ENCODE assay signal across 15 cellular contexts in the genomic region with DNA sequence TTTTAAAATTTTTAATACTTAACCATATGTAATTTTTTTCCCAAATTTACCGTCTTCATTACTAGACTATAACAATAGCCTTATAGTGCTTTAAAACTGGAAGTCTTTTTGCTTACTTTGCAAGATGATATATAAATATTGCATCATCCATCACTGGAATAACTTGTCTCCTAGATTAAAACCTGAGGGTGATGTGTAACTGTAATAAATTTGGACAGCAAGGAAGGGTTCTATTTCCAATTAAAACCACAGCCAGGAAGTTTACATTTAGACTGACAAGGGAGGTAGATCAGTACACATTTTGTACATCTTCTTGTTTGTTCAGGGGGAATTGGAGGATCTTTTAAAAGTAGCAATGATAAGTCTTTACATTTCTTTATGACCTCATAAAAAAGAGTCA. TPM values are rescaled to one million over a fixed set of nuclear protein-coding genes. Genes with fewer than 3 reads are reported as not detected.
"Had no signal": no experiment of that assay in that cellular context is flagged by ENCODE, and none has a peak within 500 bp of the region (broad histone marks: within the 10 kb centered on the region; RNA-seq: fewer than 3 reads in every experiment).

No MANE protein-coding gene starts in this region.

- H3K4me3 ChIP-seq: coronary artery, gastroesophageal sphincter, heart left ventricle, left ventricle myocardium inferior, tibial artery, uterus had no signal

- H3K36me3 ChIP-seq: gastroesophageal sphincter, heart left ventricle, left ventricle myocardium inferior, tibial artery, uterus had no signal

- H3K9me3 ChIP-seq: tibial artery, uterus had no signal

- DNase-seq: activated CD4-positive, alpha-beta T cell treated with anti-CD3 and anti-CD28 coated beads, Interleukin-2, amount 10 ng/mL, durations not matched to agents 7 days and 5 days; activated CD4-positive, CD25-positive, alpha-beta regulatory T cell; activated CD8-positive, alpha-beta T cell treated with anti-CD3 and anti-CD28 coated beads, Interleukin-2, amount 10 ng/mL, durations not matched to agents 7 days and 5 days; activated naive CD4-positive, alpha-beta T cell treated with anti-CD3 and anti-CD28 coated beads for 36 hours; activated T-cell treated with anti-CD3 and anti-CD28 coated beads, Interleukin-2, amount 50 U/mL, for 4 hours; anterior cingulate cortex; heart left ventricle; left ventricle myocardium inferior; stimulated activated naive CD8-positive, alpha-beta T cell treated with anti-CD3 and anti-CD28 coated beads, Interleukin-15, Interleukin-2, amounts not matched to agents 100 U/mL and 50 U/mL, for 24 hours; substantia nigra; T-helper 9 cell; tibial artery; uterus had no signal

- H3K4me1 ChIP-seq: gastroesophageal sphincter, heart left ventricle, left ventricle myocardium inferior, tibial artery, uterus had no signal

- H3K27me3 ChIP-seq: gastroesophageal sphincter, heart left ventricle, tibial artery, uterus had no signal

- H3K27ac ChIP-seq: coronary artery, gastroesophageal sphincter, heart left ventricle, left ventricle myocardium inferior, tibial artery, uterus had no signal

RNA-seq across cellular contexts. Expression of gene NTNG1, which starts 21.9 kb away (rescaled TPM):
- total RNA-seq: activated CD4-positive, alpha-beta T cell treated with anti-CD3 and anti-CD28 coated beads, Interleukin-2, amount 10 ng/mL, durations not matched to agents 7 days and 5 days; activated CD8-positive, alpha-beta T cell treated with anti-CD3 and anti-CD28 coated beads, Interleukin-2, amount 10 ng/mL, durations not matched to agents 7 days and 5 days; activated naive CD4-positive, alpha-beta T cell treated with anti-CD3 and anti-CD28 coated beads for 36 hours; activated T-cell treated with anti-CD3 and anti-CD28 coated beads, Interleukin-2, amount 50 U/mL, for 4 hours had no signal
- polyA plus RNA-seq: heart left ventricle had no signal
